In genomic region chr4:41156574-41156973, GRCh38 we compare ENCODE assay signal across 17 cellular contexts. TPM values are rescaled to one million over a fixed set of nuclear protein-coding genes. Genes with fewer than 3 reads are reported as not detected.
DNase-seq lines count a peak whose midpoint lies in the region; ATAC-seq and TF ChIP-seq lines count a peak whose summit lies in the region.
"Had no signal": no experiment of that assay in that cellular context is flagged by ENCODE, and none has a peak within 500 bp of the region (broad histone marks: within the 10 kb centered on the region; RNA-seq: fewer than 3 reads in every experiment).

No MANE protein-coding gene starts in this region.

- no peak overlapping the region for H3K4me2 ChIP-seq in IMR-90 (ENCODE audit: low read depth, low read length)
- peak overlapping the region; percentile 68 for H3K4me2 ChIP-seq in skeletal muscle satellite cell (ENCODE audit: low read length)
- H3K4me2 ChIP-seq in GM23338: no peak overlapping the region

- no peak overlapping the region for H3K23ac ChIP-seq in IMR-90 (ENCODE audit: low read depth, low read length)

- no peaks in the 10 kb centered on the region for H3K36me3 ChIP-seq in IMR-90 (ENCODE audit: control insufficient read depth, insufficient read depth, low read length)
- H3K36me3 ChIP-seq in ascending aorta: no peaks in the 10 kb centered on the region
- H3K36me3 ChIP-seq in skeletal muscle satellite cell (ENCODE audit: insufficient read depth, low read length): peaks cover 3% of the 10 kb centered on the region
- no peaks in the 10 kb centered on the region for H3K36me3 ChIP-seq in GM23338 (ENCODE audit: insufficient read depth)
- no peaks in the 10 kb centered on the region for H3K36me3 ChIP-seq in esophagus muscularis mucosa
- H3K36me3 ChIP-seq: gastrocnemius medialis, ovary had no signal

- WGBS in IMR-90 (ENCODE audit: extremely low coverage in 2 of 2, insufficient read length in 1 of 2), 2 experiments: no CpG with 5 or more reads among the region's 10 CpGs
- 80% methylated on average over 10 of the region's 10 CpGs for WGBS in esophagus muscularis mucosa

- H2BK20ac ChIP-seq in IMR-90 (ENCODE audit: low read depth, low read length): no peak overlapping the region

- no peak for ATAC-seq in IMR-90 (ENCODE audit: low read depth)
- ATAC-seq in GM23338: no peak
- ATAC-seq: activated CD8-positive, alpha-beta T cell treated with anti-CD3 and anti-CD28 coated beads, Interleukin-2, amount 10 ng/mL, durations not matched to agents 7 days and 5 days; gastrocnemius medialis had no signal

- POLR2A ChIA-PET in IMR-90 (lab: Charles Lee; ENCODE audit: unreplicated experiment): no interaction called here

- no peaks in the 10 kb centered on the region for H3K9me3 ChIP-seq in IMR-90 (ENCODE audit: control insufficient read depth, insufficient read depth, low read length)
- no peaks in the 10 kb centered on the region for H3K9me3 ChIP-seq in ascending aorta
- no peaks in the 10 kb centered on the region for H3K9me3 ChIP-seq in skeletal muscle satellite cell (replicated peaks; ENCODE audit: low read length)
- no peaks in the 10 kb centered on the region for H3K9me3 ChIP-seq in esophagus muscularis mucosa
- H3K9me3 ChIP-seq: gastrocnemius medialis, ovary had no signal

- TF ChIP-seq POLR2A in IMR-90 (IDR thresholded peaks at IDR 0.05; ENCODE audit: low read depth, low read length) (no peak), esophagus muscularis mucosa (IDR thresholded peaks at IDR 0.05; ENCODE audit: low read depth) (no peak)

- no peak overlapping the region for H3K14ac ChIP-seq in IMR-90 (replicated peaks; ENCODE audit: low read depth, low read length)

- H3K9ac ChIP-seq in IMR-90 (ENCODE audit: low read depth, low read length): no peak overlapping the region
- peak overlapping the region; percentile 70 for H3K9ac ChIP-seq in skeletal muscle satellite cell (ENCODE audit: low read depth, low read length)

- H3K27me3 Mint-ChIP-seq in activated T-cell treated with anti-CD3 and anti-CD28 coated beads, Interleukin-2, amount 50 U/mL, for 24 hours: no peaks in the 10 kb centered on the region
- H3K27me3 Mint-ChIP-seq in GM23338 (ENCODE audit: insufficient read depth, low read depth, poor library complexity): no peaks in the 10 kb centered on the region

- no peaks in the 10 kb centered on the region for H3K27me3 ChIP-seq in IMR-90 (ENCODE audit: control insufficient read depth, insufficient read depth, low read length)
- H3K27me3 ChIP-seq in ascending aorta: no peaks in the 10 kb centered on the region
- H3K27me3 ChIP-seq in skeletal muscle satellite cell (ENCODE audit: control insufficient read depth, insufficient read depth, low read length): no peaks in the 10 kb centered on the region
- no peaks in the 10 kb centered on the region for H3K27me3 ChIP-seq in GM23338 (ENCODE audit: insufficient read depth)
- no peaks in the 10 kb centered on the region for H3K27me3 ChIP-seq in esophagus muscularis mucosa
- H3K27me3 ChIP-seq: gastrocnemius medialis, ovary had no signal

- H3K4me1 Mint-ChIP-seq in activated T-cell treated with anti-CD3 and anti-CD28 coated beads, Interleukin-2, amount 50 U/mL, for 24 hours (ENCODE audit: low read depth): no peaks in the 10 kb centered on the region
- peaks cover 21% of the 10 kb centered on the region for H3K4me1 Mint-ChIP-seq in GM23338

- dilution Hi-C loops in IMR-90 (cut with HindIII; ENCODE audit: low sequenced_read_pairs, unreplicated experiment): no loop called here

- H3K27ac ChIP-seq in IMR-90 (ENCODE audit: insufficient read depth, low read length): no peak overlapping the region
- peak overlapping the region; percentile 70 to 81 for H3K27ac ChIP-seq in ascending aorta
- H3K27ac ChIP-seq in GM23338 (ENCODE audit: low read depth): no peak overlapping the region; the same call in 1 of the 2 replicates
- no peak overlapping the region for H3K27ac ChIP-seq in esophagus muscularis mucosa (replicated peaks in 1 of 4)
- H3K27ac ChIP-seq: C4-2B, ovary had no signal

- intact Hi-C loops in IMR-90 (cut with micrococcal nuclease) (loop anchor here (5.0 kb wide), 2 partner anchors 56 to 179 kb away; partner anchors contain the start of gene APBB2), ascending aorta (cut with DNase I) (no loop called here), esophagus muscularis mucosa (cut with DNase I) (no loop called here)

- peak overlapping the region; percentile 44; the same call in 1 of the 2 replicates for H2AK5ac ChIP-seq in IMR-90 (ENCODE audit: low read depth, low read length)

- no peak for TF ChIP-seq CTCF in IMR-90 (conservative IDR thresholded peaks at IDR 0.05; ENCODE audit: low read depth, low read length)
- no peak for TF ChIP-seq CTCF in ascending aorta (IDR thresholded peaks at IDR 0.05)
- no peak for TF ChIP-seq CTCF in foreskin fibroblast (IDR thresholded peaks at IDR 0.05; ENCODE audit: low read depth, low read length)
- TF ChIP-seq CTCF in GM23338 (conservative IDR thresholded peaks at IDR 0.05; ENCODE audit: low read depth in 2 of 2): no peak
- TF ChIP-seq CTCF in esophagus muscularis mucosa (IDR thresholded peaks at IDR 0.05): no peak

- no peak overlapping the region for H3K27ac Mint-ChIP-seq in activated T-cell treated with anti-CD3 and anti-CD28 coated beads, Interleukin-2, amount 50 U/mL, for 24 hours
- no peak overlapping the region for H3K27ac Mint-ChIP-seq in GM23338
- H3K27ac Mint-ChIP-seq: activated CD8-positive, alpha-beta T cell treated with anti-CD3 and anti-CD28 coated beads, Interleukin-2, amount 10 ng/mL, durations not matched to agents 7 days and 5 days; activated T-helper 2 cell treated with anti-CD3 and anti-CD28 coated beads, Interferon-gamma antibody, Interleukin-2, Interleukin-4, amounts not matched to agents 10 μg/mL and 5 μg/mL and 100 μg/mL, durations not matched to agents 14 hours and 24 hours and 36 hours had no signal

- no peak for TF ChIP-seq EP300 in esophagus muscularis mucosa (IDR thresholded peaks at IDR 0.05)

- no peaks in the 10 kb centered on the region for H3K36me3 Mint-ChIP-seq in activated T-cell treated with anti-CD3 and anti-CD28 coated beads, Interleukin-2, amount 50 U/mL, for 24 hours (ENCODE audit: low read depth)
- H3K36me3 Mint-ChIP-seq in GM23338 (ENCODE audit: low read depth): no peaks in the 10 kb centered on the region

- no peaks in the 10 kb centered on the region for H3K9me2 ChIP-seq in GM23338 (ENCODE audit: insufficient read depth)

- no TSS peak for BruUV-seq in IMR-90 (replicated peaks; lab: Mats Ljungman, UMichigan)

- CTCF ChIA-PET in IMR-90 (lab: Yijun Ruan, JAX): interaction anchor here (0.6 to 0.9 kb wide), 2 partner anchors 16 to 24 kb away, joined by 3 to 6 read pairs; no protein-coding TSS in a partner anchor

- H3K56ac ChIP-seq in IMR-90 (ENCODE audit: extremely low read depth, insufficient read depth, low read length): no peak overlapping the region

- H4K91ac ChIP-seq in IMR-90 (ENCODE audit: insufficient read depth, low read depth, low read length): no peak overlapping the region

- no peak overlapping the region for H3K4me3 ChIP-seq in IMR-90 (ENCODE audit: insufficient read depth, low read depth, low read length)
- no peak overlapping the region for H3K4me3 ChIP-seq in ascending aorta
- H3K4me3 ChIP-seq in foreskin fibroblast (ENCODE audit: low read depth in 1 of 2, low read length in 2 of 2): no peak overlapping the region
- H3K4me3 ChIP-seq in skeletal muscle satellite cell (ENCODE audit: low read length): no peak overlapping the region
- H3K4me3 ChIP-seq in GM23338: no peak overlapping the region
- H3K4me3 ChIP-seq in esophagus muscularis mucosa: no peak overlapping the region
- H3K4me3 ChIP-seq: gastrocnemius medialis, ovary had no signal

- H2BK15ac ChIP-seq in IMR-90 (ENCODE audit: low read depth, low read length): 0 out of 3 replicates have a peak overlapping the region, but pooled peaks have one; percentile 6

- H4K20me1 ChIP-seq in IMR-90 (ENCODE audit: insufficient read depth, low read length): peaks cover 14% of the 10 kb centered on the region
- no peaks in the 10 kb centered on the region; the same call in 1 of the 2 replicates for H4K20me1 ChIP-seq in GM23338 (replicated peaks; ENCODE audit: insufficient read depth)

- peaks cover 34 to 64% of the 10 kb centered on the region in 2 experiments for H3K79me1 ChIP-seq in IMR-90 (ENCODE audit: low read depth in 1 of 2, low read length in 2 of 2)

- no peak overlapping the region for H2AFZ ChIP-seq in IMR-90 (replicated peaks; ENCODE audit: low read length, poor library complexity)
- no peak overlapping the region for H2AFZ ChIP-seq in GM23338

- H4K5ac ChIP-seq in IMR-90 (ENCODE audit: low read depth, low read length): no peak overlapping the region

- H3K9me3 Mint-ChIP-seq in activated T-cell treated with anti-CD3 and anti-CD28 coated beads, Interleukin-2, amount 50 U/mL, for 24 hours: no peaks in the 10 kb centered on the region
- H3K9me3 Mint-ChIP-seq in GM23338: no peaks in the 10 kb centered on the region; the same call in 2 of the 3 replicates
- H3K9me3 Mint-ChIP-seq: activated T-helper 2 cell treated with anti-CD3 and anti-CD28 coated beads, Interferon-gamma antibody, Interleukin-2, Interleukin-4, amounts not matched to agents 10 μg/mL and 5 μg/mL and 100 μg/mL, durations not matched to agents 14 hours and 24 hours and 36 hours; H9 had no signal

- no peak overlapping the region for H4K8ac ChIP-seq in IMR-90 (ENCODE audit: low read depth in 2 of 2, low read length in 2 of 2)

- in situ Hi-C loops in IMR-90 (cut with MboI; ENCODE audit: low sequenced_read_pairs): no loop called here

- TF ChIP-seq RAD21 in IMR-90 (IDR thresholded peaks at IDR 0.05; ENCODE audit: low read length): no peak

- H2BK120ac ChIP-seq in IMR-90 (ENCODE audit: low read depth, low read length): no peak overlapping the region

- no peak overlapping the region for H3K4ac ChIP-seq in IMR-90 (ENCODE audit: low read depth, low read length)

- H3K79me2 ChIP-seq in GM23338 (replicated peaks; ENCODE audit: insufficient read depth): peaks cover 47% of the 10 kb centered on the region

- peak overlapping the region; percentile 63 for H2BK5ac ChIP-seq in IMR-90 (ENCODE audit: low read depth, low read length, poor library complexity, severe bottlenecking)

- peaks cover 24% of the 10 kb centered on the region for H3K9me1 ChIP-seq in IMR-90 (ENCODE audit: insufficient read depth, low read length)

- no peaks in the 10 kb centered on the region for H3F3A ChIP-seq in GM23338 (replicated peaks; ENCODE audit: low read depth)

- H3K18ac ChIP-seq in IMR-90 (ENCODE audit: low read depth, low read length): no peak overlapping the region

- DNase-seq in IMR-90: peak; percentile 74
- DNase-seq in ascending aorta (ENCODE audit: low spot score in 2 of 2): no peak
- DNase-seq in foreskin fibroblast: peak; percentile 53 to 65
- DNase-seq in activated T-cell treated with anti-CD3 and anti-CD28 coated beads, Interleukin-2, amount 50 U/mL, for 24 hours: no peak
- no peak for DNase-seq in GM23338 (ENCODE audit: low spot score)
- no peak for DNase-seq in esophagus muscularis mucosa (ENCODE audit: extremely low spot score)
- no peak for DNase-seq in AML-193 (lab: John Stamatoyannopoulos, UW)
- DNase-seq: activated CD8-positive, alpha-beta T cell treated with anti-CD3 and anti-CD28 coated beads, Interleukin-2, amount 10 ng/mL, durations not matched to agents 7 days and 5 days; amniotic stem cell; gastrocnemius medialis; H9; midbrain; ovary; stimulated activated naive CD4-positive, alpha-beta T cell treated with Interleukin-2 at 50 U/mL for 16 hours had no signal

- H3K4me3 Mint-ChIP-seq in activated T-cell treated with anti-CD3 and anti-CD28 coated beads, Interleukin-2, amount 50 U/mL, for 24 hours: no peak overlapping the region
- H3K4me3 Mint-ChIP-seq in GM23338: no peak overlapping the region
- H3K4me3 Mint-ChIP-seq: activated CD8-positive, alpha-beta T cell treated with anti-CD3 and anti-CD28 coated beads, Interleukin-2, amount 10 ng/mL, durations not matched to agents 7 days and 5 days; H9 had no signal

- H3K4me1 ChIP-seq in IMR-90 (ENCODE audit: control insufficient read depth, insufficient read depth, low read length) (peaks cover 16% of the 10 kb centered on the region), ascending aorta (peaks cover 0 to 29% of the 10 kb centered on the region in 2 donors), skeletal muscle satellite cell (ENCODE audit: control insufficient read depth, insufficient read depth, low read length) (peaks cover 82% of the 10 kb centered on the region), GM23338 (ENCODE audit: insufficient read depth) (no peaks in the 10 kb centered on the region), esophagus muscularis mucosa (peaks cover 9 to 40% (median 28%) of the 10 kb centered on the region in 4 donors)

- H2AK9ac ChIP-seq in IMR-90 (replicated peaks; ENCODE audit: low read depth, low read length, poor library complexity): no peak overlapping the region

RNA-seq across cellular contexts. Expression of gene APBB2, which starts 57.8 kb away (rescaled TPM):
- total RNA-seq in IMR-90 (2012; rRNA removed) (64.7 and 75.5 TPM in 2 replicates), ascending aorta (51.4 TPM), esophagus muscularis mucosa (10 to 100 TPM; 51.7 to 75.9 (median 71.1) TPM)
- polyA plus RNA-seq in IMR-90 (2012; rRNA removed) (41.1 and 47.9 TPM in 2 replicates), GM23338 (2016; fragmentation: Nextera tagmentation; extraction: Ambion mirVana) (34.1 and 35.8 TPM in 2 replicates)
- 21.2 and 27.8 TPM in 2 replicates for polyA plus RNA-seq in IMR-90 (2012; cell fraction: cytosol; rRNA removed)
- polyA plus RNA-seq in IMR-90 (2012; cell fraction: nucleus; rRNA removed; ENCODE audit: low replicate concordance): 50.5 and 115 TPM in 2 replicates
- total RNA-seq in skeletal muscle satellite cell (2012; rRNA removed): 42.2 and 47.7 TPM in 2 replicates
- 56.4 and 74.8 TPM in 2 replicates for total RNA-seq in GM23338 (2014; rRNA removed; shearing (Covaris generic))

Comparison
In these comparisons a context has a peak if more than half of its experiments do, and no peak if none do; other contexts are left out.
1. DNase-seq: peak in IMR-90 (single experiment) and foreskin fibroblast (2 of 2); none in ascending aorta (0 of 2), activated T-cell treated with anti-CD3 and anti-CD28 coated beads, Interleukin-2, amount 50 U/mL, for 24 hours (single experiment), GM23338 (single experiment), esophagus muscularis mucosa (single experiment) and AML-193 (0 of 2).
2. H3K27ac ChIP-seq: peak in ascending aorta (2 of 2); none in IMR-90 (single experiment), GM23338 (single experiment) and esophagus muscularis mucosa (0 of 4).